In the genomic region with DNA sequence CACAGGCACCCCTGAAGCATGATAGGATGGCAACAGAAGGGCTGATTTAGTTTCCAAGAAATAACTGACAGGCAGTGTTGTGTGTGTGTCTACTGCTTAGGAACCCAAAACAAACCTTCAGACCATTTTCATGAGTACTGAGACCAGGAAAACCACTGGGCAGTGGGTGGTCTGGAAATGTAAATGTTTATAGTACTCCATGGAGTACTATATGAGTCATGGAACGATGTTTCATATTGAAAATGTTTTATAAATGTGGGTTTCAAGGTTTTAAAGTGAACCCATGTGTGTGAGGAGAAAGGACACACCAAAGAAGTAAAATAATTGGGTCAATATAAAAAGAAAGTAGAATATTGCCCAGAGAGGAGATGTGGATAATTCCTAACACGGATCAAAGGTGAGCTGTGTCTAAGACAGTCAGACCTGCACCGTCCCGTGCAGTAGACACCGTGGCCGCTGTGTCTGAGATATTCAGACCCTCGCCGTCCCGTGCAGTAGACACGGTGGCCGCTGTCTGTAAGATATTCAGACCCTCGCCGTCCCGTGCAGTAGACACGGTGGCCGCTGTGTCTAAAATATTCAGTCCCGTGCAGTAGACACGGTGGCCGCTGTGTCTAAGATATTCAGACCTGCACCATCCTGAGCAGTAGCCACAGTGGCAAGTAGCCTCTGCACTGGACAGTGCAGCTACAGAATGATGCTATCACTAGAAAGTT, we compare ENCODE assay signal across 8 cellular contexts. TPM values are rescaled to one million over a fixed set of nuclear protein-coding genes. Genes with fewer than 3 reads are reported as not detected.
DNase-seq lines count a peak whose midpoint lies in the region; ATAC-seq and TF ChIP-seq lines count a peak whose summit lies in the region.
"Not testable (repeated sequence)": the region's sequence is repeated elsewhere in the genome, so short reads cannot be mapped to it uniquely, and the experiment has no call there.

No MANE protein-coding gene starts in this region.

- H3K4me2 ChIP-seq in osteoblast (ENCODE audit: insufficient read depth, low read length), result not testable (repeated sequence)

- H3K36me3 Mint-ChIP-seq in activated naive CD4-positive, alpha-beta T cell treated with anti-CD3 and anti-CD28 coated beads, Interleukin-2, amount 50 U/mL, for 72 hours, result not testable (repeated sequence)

- intact Hi-C loops in upper lobe of right lung (cut with DNase I), result not testable (repeated sequence)

- DNase-seq in Daoy (ENCODE audit: low read depth), result peak; percentile 20
- DNase-seq in HS-5 (ENCODE audit: low read depth), result peak; percentile 19
- peak; percentile 21 for DNase-seq in activated CD4-positive, alpha-beta T cell treated with anti-CD3 and anti-CD28 coated beads for 48 hours
- DNase-seq in activated naive CD4-positive, alpha-beta T cell treated with anti-CD3 and anti-CD28 coated beads, Interleukin-2, amount 50 U/mL, for 72 hours (ENCODE audit: low spot score in 2 of 2), result not testable (repeated sequence)
- DNase-seq in brain pericyte (ENCODE audit: low read depth, low spot score), result peak; percentile 77
- DNase-seq in foreskin fibroblast, result peak; percentile 50 to 68
- DNase-seq in osteoblast (ENCODE audit: insufficient read length, low spot score, missing footprints), result peak; percentile 32
- peak; percentile 28 for DNase-seq in upper lobe of right lung

- H3K4me1 ChIP-seq in osteoblast (ENCODE audit: insufficient read depth, low read length), result peaks cover 26% of the 10 kb centered on the region
- H3K4me1 ChIP-seq in upper lobe of right lung, result peaks cover 10% of the 10 kb centered on the region

- not testable (repeated sequence) for H3K4me3 ChIP-seq in foreskin fibroblast (ENCODE audit: low read depth in 1 of 2, low read length in 2 of 2); osteoblast (ENCODE audit: insufficient read depth, low read length); upper lobe of right lung

- not testable (repeated sequence) for H3K79me2 ChIP-seq in osteoblast (ENCODE audit: insufficient read depth, low read length)

- peak overlapping the region; percentile 11 to 88 for H3K27ac Mint-ChIP-seq in activated naive CD4-positive, alpha-beta T cell treated with anti-CD3 and anti-CD28 coated beads, Interleukin-2, amount 50 U/mL, for 72 hours

- not testable (repeated sequence) for H2AFZ ChIP-seq in osteoblast (ENCODE audit: low read length)

- H4K20me1 ChIP-seq in osteoblast (ENCODE audit: insufficient read depth, low read length), result not testable (repeated sequence)

- H3K27me3 ChIP-seq in osteoblast (ENCODE audit: insufficient read depth, low read length); upper lobe of right lung: not testable (repeated sequence)

- not testable (repeated sequence) for ATAC-seq in activated naive CD4-positive, alpha-beta T cell treated with anti-CD3 and anti-CD28 coated beads, Interleukin-2, amount 50 U/mL, for 72 hours; upper lobe of right lung

- H3K36me3 ChIP-seq in osteoblast (ENCODE audit: insufficient read depth, low read length) (peaks cover 13% of the 10 kb centered on the region), upper lobe of right lung (peaks cover 30% of the 10 kb centered on the region)

- not testable (repeated sequence) for H3K9me3 ChIP-seq in osteoblast (ENCODE audit: low read depth, low read length); upper lobe of right lung

- TF ChIP-seq CTCF in foreskin fibroblast (IDR thresholded peaks at IDR 0.05; ENCODE audit: low read depth, low read length); osteoblast (IDR thresholded peaks at IDR 0.05; ENCODE audit: extremely low read depth, low read depth, low read length); upper lobe of right lung (IDR thresholded peaks at IDR 0.05): not testable (repeated sequence)

- not testable (repeated sequence) for H3K27ac ChIP-seq in osteoblast (ENCODE audit: low read depth, low read length); upper lobe of right lung

- H3K9me3 Mint-ChIP-seq in activated naive CD4-positive, alpha-beta T cell treated with anti-CD3 and anti-CD28 coated beads, Interleukin-2, amount 50 U/mL, for 72 hours, result not testable (repeated sequence)

RNA-seq across cellular contexts. Expression of a gene that starts 5.0 kb away (rescaled TPM):
- 92.0 and 96.2 TPM in 2 replicates for total RNA-seq in Daoy (2014; rRNA removed; shearing (Covaris generic))
- total RNA-seq in activated naive CD4-positive, alpha-beta T cell treated with anti-CD3 and anti-CD28 coated beads, Interleukin-2, amount 50 U/mL, for 72 hours, result 10 to 100 TPM; 57.9 to 90.5 TPM
- total RNA-seq in osteoblast (60.1 and 71.3 TPM in 2 replicates), upper lobe of right lung (69.5 TPM)

RNA-seq across cellular contexts. Expression of a gene that starts 48.3 kb away (rescaled TPM):
- total RNA-seq in Daoy (2014; rRNA removed; shearing (Covaris generic)), result 78.3 and 97.6 TPM in 2 replicates
- 100 to 1,000 TPM; 156 to 198 TPM for total RNA-seq in activated naive CD4-positive, alpha-beta T cell treated with anti-CD3 and anti-CD28 coated beads, Interleukin-2, amount 50 U/mL, for 72 hours
- 83.6 and 84.6 TPM in 2 replicates for total RNA-seq in osteoblast
- 94.0 TPM for total RNA-seq in upper lobe of right lung

RNA-seq across cellular contexts. Expression of a gene that starts 48.5 kb away (rescaled TPM):
- total RNA-seq in Daoy (2014; rRNA removed; shearing (Covaris generic)), result 2.3 and 4.1 TPM in 2 replicates
- total RNA-seq in activated naive CD4-positive, alpha-beta T cell treated with anti-CD3 and anti-CD28 coated beads, Interleukin-2, amount 50 U/mL, for 72 hours, result 1 to 10 TPM; 6.1 to 7.3 TPM
- total RNA-seq in osteoblast, result 4.3 and 6.2 TPM in 2 replicates
- total RNA-seq in upper lobe of right lung, result 5.5 TPM

RNA-seq across cellular contexts. Expression of a gene that starts 55.0 kb away (rescaled TPM):
- total RNA-seq in Daoy (2014; rRNA removed; shearing (Covaris generic)), result 15.3 and 26.0 TPM in 2 replicates
- total RNA-seq in activated naive CD4-positive, alpha-beta T cell treated with anti-CD3 and anti-CD28 coated beads, Interleukin-2, amount 50 U/mL, for 72 hours, result 10 to 100 TPM; 38.3 to 43.8 TPM
- total RNA-seq in osteoblast (52.2 and 54.6 TPM in 2 replicates), upper lobe of right lung (11.3 TPM)
